ENCODE assay signal across 11 cellular contexts in the genomic region with DNA sequence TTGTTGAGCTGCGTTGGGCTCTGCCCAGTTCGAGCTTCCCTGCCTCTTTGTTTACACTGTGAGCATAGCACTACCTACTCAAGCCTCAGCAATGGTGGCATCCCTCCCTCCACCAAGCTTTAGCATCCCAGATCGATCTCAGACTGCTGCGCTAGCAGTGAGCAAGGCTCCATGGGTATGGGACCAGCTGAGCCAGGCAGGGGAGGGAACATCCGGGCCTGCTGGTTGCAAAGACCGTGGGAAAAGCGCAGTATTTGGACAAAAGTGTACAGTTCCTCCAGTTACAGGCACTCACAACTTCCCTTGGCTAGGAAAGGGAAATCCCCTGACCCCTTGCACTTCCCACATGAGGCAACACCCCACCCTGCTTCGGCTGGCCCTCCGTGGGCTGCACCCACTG. TPM values are rescaled to one million over a fixed set of nuclear protein-coding genes. Genes with fewer than 3 reads are reported as not detected.
"Had no signal": no experiment of that assay in that cellular context is flagged by ENCODE, and none has a peak within 500 bp of the region (broad histone marks: within the 10 kb centered on the region; RNA-seq: fewer than 3 reads in every experiment).

No MANE protein-coding gene starts in this region.

- ATAC-seq: GM23338, HCT116 had no signal

- H3K36me3 ChIP-seq: HAP-1 had no signal

- H3K4me3 ChIP-seq: GM23248, GM23338, HAP-1 had no signal

- H2AFZ ChIP-seq: GM23248, GM23338 had no signal

- H3K27ac Mint-ChIP-seq: GM23338, H9, HFFc6 had no signal

- DNase-seq: GM23248, GOT3, H7, H9, HCEC 1CT, HFFc6 had no signal

- H3K9ac ChIP-seq: GM23248 had no signal

- H3K4me2 ChIP-seq: GM23338 had no signal

- H3K4me1 Mint-ChIP-seq: GM23338, H9 had no signal

- H3K4me3 Mint-ChIP-seq: GM23338, H9, HFFc6 had no signal

- H3K27ac ChIP-seq: GM23248 had no signal

- H3K9me3 ChIP-seq: HAP-1 had no signal

- H3K9me3 Mint-ChIP-seq: GM23338, HFFc6 had no signal

- FAIRE-seq: H1, H54 had no signal

RNA-seq across cellular contexts. Expression of gene EGF, which starts 26.5 kb away (rescaled TPM):
- polyA plus RNA-seq: GM23248 had no signal
